In the genomic region with DNA sequence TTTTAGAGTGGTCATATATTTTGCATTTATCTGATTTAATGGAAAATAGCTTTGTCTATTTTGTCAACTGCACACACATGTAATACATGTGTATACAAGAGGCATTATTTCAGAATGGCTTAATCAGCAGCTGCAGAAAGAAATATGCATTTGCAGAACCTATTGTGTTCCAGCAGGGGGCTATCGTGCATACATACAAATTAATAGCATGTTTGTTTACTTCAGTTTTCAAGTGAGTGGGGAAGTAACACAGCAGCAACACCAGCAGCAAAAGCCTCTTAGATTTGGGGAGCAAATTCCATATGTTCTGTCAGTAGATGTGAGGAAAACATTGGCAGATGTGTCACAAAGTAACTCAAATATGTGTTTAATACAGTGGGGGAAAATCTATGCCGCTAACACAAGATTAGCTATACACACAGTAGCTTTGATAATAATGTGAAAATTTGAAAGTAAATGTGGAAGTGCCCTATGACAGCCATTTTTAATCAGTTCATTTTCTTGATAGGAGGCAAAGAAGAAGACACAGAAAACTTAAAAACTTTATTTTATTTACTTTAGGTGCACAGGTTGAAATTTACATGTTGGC, we compare ENCODE assay signal across 1 cellular context.
TF ChIP-seq lines count a peak whose summit lies in the region.

No MANE protein-coding gene starts in this region.

TF ChIP-seq in liver, 16 proteins besides CTCF, POLR2A, EP300 and RAD21 (continued from another document):
- TF ChIP-seq, protein P1, sequence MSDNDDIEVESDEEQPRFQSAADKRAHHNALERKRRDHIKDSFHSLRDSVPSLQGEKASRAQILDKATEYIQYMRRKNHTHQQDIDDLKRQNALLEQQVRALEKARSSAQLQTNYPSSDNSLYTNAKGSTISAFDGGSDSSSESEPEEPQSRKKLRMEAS (IDR thresholded peaks at IDR 0.05) = no peak
